Comparison of ENCODE assay signal across 39 cellular contexts in the genomic region with DNA sequence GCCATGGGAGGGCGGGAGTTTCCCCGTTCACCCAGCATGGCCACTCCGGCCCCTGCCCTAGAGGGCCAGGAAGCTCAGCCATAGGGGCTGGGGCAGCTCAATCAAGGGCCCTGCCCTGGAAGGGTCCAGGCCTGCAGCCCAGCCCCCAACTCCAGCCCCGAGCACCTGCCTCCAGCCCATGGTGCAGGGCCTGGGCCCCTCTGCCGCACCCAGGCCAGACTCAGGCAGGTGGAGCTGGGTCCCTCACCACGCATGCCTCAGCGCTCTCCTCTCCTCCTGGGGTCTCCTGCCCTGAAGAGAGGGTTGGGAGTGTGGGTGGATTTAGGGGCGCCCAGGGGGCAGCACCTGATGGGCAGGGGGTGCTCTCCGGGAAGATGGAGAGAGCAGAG. TPM values are rescaled to one million over a fixed set of nuclear protein-coding genes. Genes with fewer than 3 reads are reported as not detected.
"Had no signal": no experiment of that assay in that cellular context is flagged by ENCODE, and none has a peak within 500 bp of the region (broad histone marks: within the 10 kb centered on the region; RNA-seq: fewer than 3 reads in every experiment).

No MANE protein-coding gene starts in this region.

- H3K9me3 Mint-ChIP-seq: activated CD4-positive, alpha-beta memory T cell treated with anti-CD3 and anti-CD28 coated beads, Interleukin-2, amount 10 ng/mL, durations not matched to agents 7 days and 5 days; activated naive CD4-positive, alpha-beta T cell treated with anti-CD3 and anti-CD28 coated beads, Interleukin-2, amount 50 U/mL, for 24 hours; activated naive CD8-positive, alpha-beta T cell treated with anti-CD3 and anti-CD28 coated beads, Interleukin-2, amount 10 ng/mL, durations not matched to agents 7 days and 5 days; activated T-helper 17 cell treated with anti-CD3 and anti-CD28 coated beads, Interleukin-2, amount 50 U/mL, for 72 hours had no signal

- H3K4me1 Mint-ChIP-seq: activated CD4-positive, alpha-beta memory T cell treated with anti-CD3 and anti-CD28 coated beads, Interleukin-2, amount 10 ng/mL, durations not matched to agents 7 days and 5 days; activated CD8-positive, alpha-beta memory T cell treated with anti-CD3 and anti-CD28 coated beads, Interleukin-2, amount 10 ng/mL, durations not matched to agents 7 days and 5 days; activated naive CD4-positive, alpha-beta T cell treated with anti-CD3 and anti-CD28 coated beads, Interleukin-2, amount 50 U/mL, for 24 hours; activated naive CD8-positive, alpha-beta T cell treated with anti-CD3 and anti-CD28 coated beads, Interleukin-2, amount 10 ng/mL, durations not matched to agents 7 days and 5 days; activated T-helper 17 cell treated with anti-CD3 and anti-CD28 coated beads, Interleukin-2, amount 50 U/mL, for 72 hours had no signal

- H3K4me3 Mint-ChIP-seq: activated CD4-positive, alpha-beta memory T cell treated with anti-CD3 and anti-CD28 coated beads, Interleukin-2, amount 10 ng/mL, durations not matched to agents 7 days and 5 days; activated CD8-positive, alpha-beta memory T cell treated with anti-CD3 and anti-CD28 coated beads, Interleukin-2, amount 10 ng/mL, durations not matched to agents 7 days and 5 days; activated naive CD4-positive, alpha-beta T cell treated with anti-CD3 and anti-CD28 coated beads, Interleukin-2, amount 50 U/mL, for 24 hours; activated naive CD8-positive, alpha-beta T cell treated with anti-CD3 and anti-CD28 coated beads, Interleukin-2, amount 10 ng/mL, durations not matched to agents 7 days and 5 days; activated T-helper 17 cell treated with anti-CD3 and anti-CD28 coated beads, Interleukin-2, amount 50 U/mL, for 72 hours had no signal

- H3K27ac ChIP-seq: body of pancreas, breast epithelium, KMS-11, PC-9, RWPE1, SJCRH30, SK-N-MC, WERI-Rb-1 had no signal

- H3K4me3 ChIP-seq: body of pancreas, breast epithelium, PC-9, SJCRH30, SK-N-MC had no signal

- H3K27me3 ChIP-seq: body of pancreas had no signal

- H3K4me2 ChIP-seq: KMS-11, PC-9 had no signal

- H3K36me3 Mint-ChIP-seq: activated CD8-positive, alpha-beta memory T cell treated with anti-CD3 and anti-CD28 coated beads, Interleukin-2, amount 10 ng/mL, durations not matched to agents 7 days and 5 days; activated naive CD4-positive, alpha-beta T cell treated with anti-CD3 and anti-CD28 coated beads, Interleukin-2, amount 50 U/mL, for 24 hours; activated naive CD8-positive, alpha-beta T cell treated with anti-CD3 and anti-CD28 coated beads, Interleukin-2, amount 10 ng/mL, durations not matched to agents 7 days and 5 days had no signal

- DNase-seq: activated CD4-positive, alpha-beta memory T cell treated with anti-CD3 and anti-CD28 coated beads, Interleukin-2, amount 10 ng/mL, durations not matched to agents 7 days and 5 days; activated CD4-positive, alpha-beta T cell treated with anti-CD3 and anti-CD28 coated beads for 1 hour; activated CD4-positive, alpha-beta T cell treated with anti-CD3 and anti-CD28 coated beads for 48 hours; activated CD4-positive, CD25-positive, alpha-beta regulatory T cell; activated CD8-positive, alpha-beta memory T cell treated with anti-CD3 and anti-CD28 coated beads for 24 hours; activated CD8-positive, alpha-beta memory T cell treated with anti-CD3 and anti-CD28 coated beads, Interleukin-2, amount 10 ng/mL, durations not matched to agents 7 days and 5 days; activated CD8-positive, alpha-beta memory T cell treated with anti-CD3 and anti-CD28 coated beads, Interleukin-2, amount 50 U/mL, for 48 hours; activated effector memory CD4-positive, alpha-beta T cell treated with anti-CD3 and anti-CD28 coated beads, Interleukin-2, amount 50 U/mL, for 16 hours; activated naive CD4-positive, alpha-beta T cell; activated naive CD8-positive, alpha-beta T cell treated with anti-CD3 and anti-CD28 coated beads, Interleukin-2, amount 10 ng/mL, durations not matched to agents 7 days and 5 days; activated T-cell treated with anti-CD3 and anti-CD28 coated beads, Interleukin-2, amount 50 U/mL, for 48 hours; amygdala; body of pancreas; MM.1S; MV-4-11; NCI-H1092; NCI-H1436 treated with DMSO at 0.1 percent for 48 hours; NCI-H1694 treated with DMSO at 0.1 percent for 48 hours; NCI-H2029; NCI-H510A; NCI-H526; NCI-H748 treated with DMSO at 0.1 percent for 48 hours; NK-92 treated with Interleukin-12 subunit alpha and Interleukin-12 subunit beta, amount 100 ng/mL, for 24 hours; PC-9; SHP77; SJCRH30; T1000; WERI-Rb-1 had no signal

- H3K36me3 ChIP-seq: breast epithelium, SJCRH30, WERI-Rb-1 had no signal

- H3K27me3 Mint-ChIP-seq: activated CD4-positive, alpha-beta memory T cell treated with anti-CD3 and anti-CD28 coated beads, Interleukin-2, amount 10 ng/mL, durations not matched to agents 7 days and 5 days; activated CD8-positive, alpha-beta memory T cell treated with anti-CD3 and anti-CD28 coated beads, Interleukin-2, amount 10 ng/mL, durations not matched to agents 7 days and 5 days; activated naive CD4-positive, alpha-beta T cell treated with anti-CD3 and anti-CD28 coated beads, Interleukin-2, amount 50 U/mL, for 24 hours; activated naive CD8-positive, alpha-beta T cell treated with anti-CD3 and anti-CD28 coated beads, Interleukin-2, amount 10 ng/mL, durations not matched to agents 7 days and 5 days had no signal

- H2AFZ ChIP-seq: PC-9 had no signal

- ATAC-seq: activated CD8-positive, alpha-beta memory T cell treated with anti-CD3 and anti-CD28 coated beads, Interleukin-2, amount 10 ng/mL, durations not matched to agents 7 days and 5 days; activated T-helper 17 cell treated with anti-CD3 and anti-CD28 coated beads, Interleukin-2, amount 50 U/mL, for 72 hours; body of pancreas had no signal

- H3K4me1 ChIP-seq: breast epithelium, SJCRH30 had no signal

- H3K27ac Mint-ChIP-seq: activated CD4-positive, alpha-beta memory T cell treated with anti-CD3 and anti-CD28 coated beads, Interleukin-2, amount 10 ng/mL, durations not matched to agents 7 days and 5 days; activated CD8-positive, alpha-beta memory T cell treated with anti-CD3 and anti-CD28 coated beads, Interleukin-2, amount 10 ng/mL, durations not matched to agents 7 days and 5 days; activated naive CD4-positive, alpha-beta T cell treated with anti-CD3 and anti-CD28 coated beads, Interleukin-2, amount 50 U/mL, for 24 hours; activated naive CD8-positive, alpha-beta T cell treated with anti-CD3 and anti-CD28 coated beads, Interleukin-2, amount 10 ng/mL, durations not matched to agents 7 days and 5 days; activated T-helper 17 cell treated with anti-CD3 and anti-CD28 coated beads, Interleukin-2, amount 50 U/mL, for 72 hours had no signal

- H3K9me3 ChIP-seq: body of pancreas, breast epithelium, SJCRH30 had no signal

RNA-seq across cellular contexts. Expression of a gene that starts 13.1 kb away (rescaled TPM):
- total RNA-seq: body of pancreas, LHCN-M2, PC-9 had no signal

RNA-seq across cellular contexts. Expression of a gene that starts 14.1 kb away (rescaled TPM):
- total RNA-seq: activated CD4-positive, alpha-beta memory T cell treated with anti-CD3 and anti-CD28 coated beads, Interleukin-2, amount 10 ng/mL, durations not matched to agents 7 days and 5 days; activated CD8-positive, alpha-beta memory T cell treated with anti-CD3 and anti-CD28 coated beads, Interleukin-2, amount 10 ng/mL, durations not matched to agents 7 days and 5 days; activated naive CD8-positive, alpha-beta T cell treated with anti-CD3 and anti-CD28 coated beads, Interleukin-2, amount 10 ng/mL, durations not matched to agents 7 days and 5 days; activated T-helper 17 cell treated with anti-CD3 and anti-CD28 coated beads, Interleukin-2, amount 50 U/mL, for 72 hours; astrocyte; body of pancreas; breast epithelium; cardiac septum; LHCN-M2; PC-9; SJCRH30; T-helper 1 cell treated with Interleukin-12 subunit alpha and Interleukin-12 subunit beta and Interleukin-4 antibody, amounts not matched to agents 30 ng/mL and 1 ng/mL, for 36 hours; T-helper 2 cell treated with Interferon-gamma antibody and Interleukin-4, amounts not matched to agents 100 ng/mL and 5 ng/mL, for 36 hours had no signal

RNA-seq across cellular contexts. Expression of a gene that starts 17.6 kb away (rescaled TPM):
- total RNA-seq: activated CD4-positive, alpha-beta memory T cell treated with anti-CD3 and anti-CD28 coated beads, Interleukin-2, amount 10 ng/mL, durations not matched to agents 7 days and 5 days; activated naive CD8-positive, alpha-beta T cell treated with anti-CD3 and anti-CD28 coated beads, Interleukin-2, amount 10 ng/mL, durations not matched to agents 7 days and 5 days; activated T-helper 17 cell treated with anti-CD3 and anti-CD28 coated beads, Interleukin-2, amount 50 U/mL, for 72 hours; PC-9; SJCRH30; T-helper 1 cell treated with Interleukin-12 subunit alpha and Interleukin-12 subunit beta and Interleukin-4 antibody, amounts not matched to agents 30 ng/mL and 1 ng/mL, for 36 hours; T-helper 2 cell treated with Interferon-gamma antibody and Interleukin-4, amounts not matched to agents 100 ng/mL and 5 ng/mL, for 36 hours had no signal

RNA-seq across cellular contexts. Expression of a gene that starts 59.6 kb away (rescaled TPM):
- total RNA-seq: activated CD4-positive, alpha-beta memory T cell treated with anti-CD3 and anti-CD28 coated beads, Interleukin-2, amount 10 ng/mL, durations not matched to agents 7 days and 5 days; activated naive CD8-positive, alpha-beta T cell treated with anti-CD3 and anti-CD28 coated beads, Interleukin-2, amount 10 ng/mL, durations not matched to agents 7 days and 5 days; astrocyte; body of pancreas; breast epithelium; cardiac septum; LHCN-M2; PC-9; SJCRH30; T-helper 1 cell treated with Interleukin-12 subunit alpha and Interleukin-12 subunit beta and Interleukin-4 antibody, amounts not matched to agents 30 ng/mL and 1 ng/mL, for 36 hours; T-helper 2 cell treated with Interferon-gamma antibody and Interleukin-4, amounts not matched to agents 100 ng/mL and 5 ng/mL, for 36 hours had no signal
